Comparison of ENCODE assay signal across 22 cellular contexts in genomic region chr18:23667114-23667513, GRCh38. TPM values are rescaled to one million over a fixed set of nuclear protein-coding genes. Genes with fewer than 3 reads are reported as not detected.
A peak's percentile ranks its signal among the peaks of the same experiment; 100 is the strongest.
DNase-seq lines count a peak whose midpoint lies in the region; ATAC-seq and TF ChIP-seq lines count a peak whose summit lies in the region.
"Had no signal": no experiment of that assay in that cellular context is flagged by ENCODE, and none has a peak within 500 bp of the region (broad histone marks: within the 10 kb centered on the region; RNA-seq: fewer than 3 reads in every experiment).

No MANE protein-coding gene starts in this region.

- CTCF ChIA-PET in HCT116 (lab: Charles Lee) (interaction anchor here (3.4 kb wide), 1 partner anchor 36 kb away, joined by 16 read pairs; no protein-coding TSS in a partner anchor), Panc1 (lab: Charles Lee) (no interaction called here)

- H3K27me3 Mint-ChIP-seq in endodermal cell (ENCODE audit: insufficient read depth), result peaks cover 19% of the 10 kb centered on the region

- RAD21 ChIA-PET in HCT116 (lab: Charles Lee; ENCODE audit: low non-redundant PET in 1 of 2, low total read pairs in 2 of 2, uncharacterized antibody in 2 of 2, unreplicated experiment in 2 of 2), result no interaction called here

- DNase-seq in EH (ENCODE audit: low read depth), result peak; percentile 9
- DNase-seq in HCT116 (ENCODE audit: low read depth, low spot score), result no peak
- no peak for DNase-seq in Panc1 (ENCODE audit: low read depth, low spot score)
- DNase-seq in endodermal cell, result no peak
- no peak for DNase-seq in activated gamma-delta T cell treated with Interleukin-2 at 50 U/mL for 16 hours
- no peak for DNase-seq in DMS153 (lab: John Stamatoyannopoulos, UW)
- DNase-seq: BE2C, COR-L47, HCEC 1CT, IMR-90, Karpas-422, MG63, NCI-H1417, NCI-H187, NCI-H446 treated with DMSO at 0.1 percent for 48 hours, NCI-H526 treated with DMSO at 0.1 percent for 48 hours, PC-9 had no signal

- H3K4me1 Mint-ChIP-seq in endodermal cell, result peaks cover 8% of the 10 kb centered on the region

- POLR2A ChIA-PET in HCT116 (lab: Charles Lee) (no interaction called here), Panc1 (lab: Charles Lee) (interaction anchor here (0.8 kb wide), 1 partner anchor 36 kb away, joined by 3 read pairs; no protein-coding TSS in a partner anchor)

- no peak for ATAC-seq in HCT116
- ATAC-seq in Panc1, result no peak
- ATAC-seq in GM21367 (IDR thresholded peaks at IDR 0.05; ENCODE audit: unreplicated experiment), result no peak
- no peak for ATAC-seq in GM21515 (IDR thresholded peaks at IDR 0.05; ENCODE audit: unreplicated experiment)
- ATAC-seq: GM23338, SK-N-SH treated with all-trans-retinoic acid at 6 μM for 48 hours had no signal

- BruUV-seq in HCT116 (replicated peaks; lab: Mats Ljungman, UMichigan) (no TSS peak), Panc1 (replicated peaks; lab: Mats Ljungman, UMichigan) (no TSS peak)

- intact Hi-C loops in HCT116 (cut with micrococcal nuclease), result no loop called here
- intact Hi-C loops in Panc1 (cut with micrococcal nuclease; ENCODE audit: unreplicated experiment), result loop anchor here (1.0 kb wide), 1 partner anchor 45 kb away; no protein-coding TSS in a partner anchor

- no peak overlapping the region for H3K9ac ChIP-seq in HCT116 (ENCODE audit: low read length)
- no peak overlapping the region for H3K9ac ChIP-seq in endodermal cell (ENCODE audit: extremely low read depth, low read length, poor library complexity, severe bottlenecking)

- H3K9me3 ChIP-seq in HCT116 (ENCODE audit: control insufficient read depth in 1 of 2, insufficient read depth in 1 of 2, low read depth in 1 of 2, low read length in 2 of 2), result no peaks in the 10 kb centered on the region
- H3K9me3 ChIP-seq in Panc1 (ENCODE audit: control insufficient read depth, insufficient read depth, low read depth, low read length), result no peaks in the 10 kb centered on the region
- no peaks in the 10 kb centered on the region for H3K9me3 ChIP-seq in endodermal cell (ENCODE audit: control insufficient read depth, low read length)
- H3K9me3 ChIP-seq: BE2C, MG63 had no signal

- TF ChIP-seq POLR2A in HCT116 (IDR thresholded peaks at IDR 0.05; ENCODE audit: borderline replicate concordance, extremely low read depth, insufficient read depth, insufficient read length), result no peak

- no peaks in the 10 kb centered on the region for H3K36me3 Mint-ChIP-seq in endodermal cell (ENCODE audit: low read depth)

- no peak overlapping the region for H3K27ac ChIP-seq in HCT116 (ENCODE audit: low read depth, low read length)
- H3K27ac ChIP-seq in Panc1 (ENCODE audit: low read length), result no peak overlapping the region
- H3K27ac ChIP-seq in endodermal cell (ENCODE audit: low read depth, low read length), result no peak overlapping the region
- H3K27ac ChIP-seq: PC-9, RWPE1 had no signal

- H3K4me3 ChIP-seq in HCT116 (replicated peaks in 1 of 2; ENCODE audit: low read depth in 1 of 2, low read length in 2 of 2) (no peak overlapping the region), Panc1 (ENCODE audit: low read depth in 2 of 2, low read length in 2 of 2) (no peak overlapping the region), endodermal cell (ENCODE audit: low read length) (no peak overlapping the region)
- H3K4me3 ChIP-seq: GM23338, MG63, PC-9 had no signal

- H3K27ac Mint-ChIP-seq in endodermal cell, result no peak overlapping the region
- H3K27ac Mint-ChIP-seq: GM23338 had no signal

- TF ChIP-seq CTCF in HCT116 (IDR thresholded peaks at IDR 0.05 in 2 of 3, conservative IDR thresholded peaks at IDR 0.05 in 1 of 3; ENCODE audit: borderline replicate concordance in 1 of 3, insufficient read depth in 1 of 3, low read depth in 2 of 3, low read length in 2 of 3) (peak in 2 of 3 experiments; percentile 23 to 30; a peak in 1 of 6 replicates), Panc1 (IDR thresholded peaks at IDR 0.05) (peak; percentile 40; the same call in 1 of the 2 replicates), endodermal cell (conservative IDR thresholded peaks at IDR 0.05) (peak; percentile 29)

- 67 to 100% methylated on average over 1 of the region's 1 CpG for WGBS in endodermal cell (ENCODE audit: insufficient coverage in 1 of 2, insufficient read length in 1 of 2), 2 experiments

- H4K20me1 ChIP-seq in HCT116 (ENCODE audit: insufficient read depth), result no peaks in the 10 kb centered on the region

- no peaks in the 10 kb centered on the region for H3K9me2 ChIP-seq in HCT116 (ENCODE audit: insufficient read depth)

- in situ Hi-C loops in Panc1 (cut with HindIII; ENCODE audit: low pct_unique_long_range_greater_than_20kb, low sequenced_read_pairs), result no loop called here

- H3K36me3 ChIP-seq in HCT116 (ENCODE audit: control insufficient read depth in 1 of 2, insufficient read depth in 2 of 2, low read length in 2 of 2) (no peaks in the 10 kb centered on the region), Panc1 (ENCODE audit: control insufficient read depth, insufficient read depth, low read length) (no peaks in the 10 kb centered on the region), endodermal cell (ENCODE audit: control insufficient read depth, insufficient read depth, low read length) (no peaks in the 10 kb centered on the region)
- H3K36me3 ChIP-seq: BE2C, MG63 had no signal

- TF ChIP-seq RAD21 in HCT116 (IDR thresholded peaks at IDR 0.05; ENCODE audit: low read depth), result peak; percentile 63

- no peak overlapping the region for H3K4me3 Mint-ChIP-seq in endodermal cell
- H3K4me3 Mint-ChIP-seq: GM23338 had no signal

- H3K27me3 ChIP-seq in HCT116 (ENCODE audit: insufficient read depth, low read length) (no peaks in the 10 kb centered on the region), Panc1 (ENCODE audit: control insufficient read depth, insufficient read depth, low read length) (peaks cover 12% of the 10 kb centered on the region), endodermal cell (ENCODE audit: control insufficient read depth, insufficient read depth, low read length, poor library complexity, severe bottlenecking) (peaks cover 10% of the 10 kb centered on the region)
- H3K27me3 ChIP-seq: MG63 had no signal

- no peak overlapping the region for H2AFZ ChIP-seq in HCT116 (ENCODE audit: low read depth, low read length, poor library complexity, severe bottlenecking)
- H2AFZ ChIP-seq: GM23338, PC-9 had no signal

- H3K4me1 ChIP-seq in HCT116 (ENCODE audit: control insufficient read depth in 1 of 2, insufficient read depth in 2 of 2, low read length in 2 of 2) (peaks cover 0 to 9% of the 10 kb centered on the region in 2 experiments; a peak in 2 of 4 replicates), Panc1 (ENCODE audit: control insufficient read depth, insufficient read depth, low read length) (peaks cover 5% of the 10 kb centered on the region), endodermal cell (ENCODE audit: control insufficient read depth, insufficient read depth, low read length) (peaks cover 6% of the 10 kb centered on the region)
- H3K4me1 ChIP-seq: BE2C had no signal

- no peaks in the 10 kb centered on the region for H3K79me2 ChIP-seq in HCT116 (ENCODE audit: insufficient read depth, low read length)

- H3K9me3 Mint-ChIP-seq in endodermal cell, result no peaks in the 10 kb centered on the region
- H3K9me3 Mint-ChIP-seq: GM23338 had no signal

- no peak overlapping the region for H3K4me2 ChIP-seq in HCT116 (ENCODE audit: low read length)
- H3K4me2 ChIP-seq: GM23338, PC-9 had no signal

TF ChIP-seq in HCT116, 20 proteins besides CTCF, POLR2A, EP300 and RAD21:
- no peak for TF ChIP-seq EGR1 (IDR thresholded peaks at IDR 0.05; ENCODE audit: low read depth)
- TF ChIP-seq EZH2 (IDR thresholded peaks at IDR 0.05), result no peak
- TF ChIP-seq TCF7L2 (IDR thresholded peaks at IDR 0.05; ENCODE audit: borderline replicate concordance, extremely low read depth, insufficient read depth, insufficient read length), result no peak
- no peak for TF ChIP-seq SP1 (IDR thresholded peaks at IDR 0.05; ENCODE audit: low read depth)
- no peak for TF ChIP-seq ZFX (IDR thresholded peaks at IDR 0.05)
- TF ChIP-seq YY1 (IDR thresholded peaks at IDR 0.05; ENCODE audit: extremely low read depth, insufficient replicate concordance, low read depth, low read length), result no peak
- TF ChIP-seq FOSL1 (IDR thresholded peaks at IDR 0.05; ENCODE audit: low read depth), result no peak

RNA-seq across cellular contexts. Expression of gene ANKRD29, which starts 4.4 kb away (rescaled TPM):
- total RNA-seq in HCT116 (2021; ENCODE audit: unreplicated experiment), result 8.8 TPM
- polyA plus RNA-seq in HCT116 (2012), result 5.8 and 6.8 TPM in 2 replicates
- 0.67 TPM for total RNA-seq in Panc1 (2021; ENCODE audit: unreplicated experiment)
- polyA plus RNA-seq in Panc1 (2012; ENCODE audit: insufficient read length), result 0.96 TPM
- under 1 TPM; 0.44 to 0.73 TPM for total RNA-seq in endodermal cell
- polyA plus RNA-seq in endodermal cell (2013, experiment 1 of 2), result 1.2 TPM
- polyA plus RNA-seq in endodermal cell (2013, experiment 2 of 2), result 2.2 TPM

RNA-seq across cellular contexts. Expression of gene LAMA3, which starts 22.1 kb away (rescaled TPM):
- total RNA-seq in HCT116 (2021; ENCODE audit: unreplicated experiment), result 5.6 TPM
- 6.4 and 7.0 TPM in 2 replicates for polyA plus RNA-seq in HCT116 (2012)
- 8.1 TPM for total RNA-seq in Panc1 (2021; ENCODE audit: unreplicated experiment)
- polyA plus RNA-seq in Panc1 (2012; ENCODE audit: insufficient read length), result 1.2 TPM
- 1 to 10 TPM in 1 of 2 donors, under 1 TPM in 1; 0.58 to 1.3 TPM for total RNA-seq in endodermal cell
- polyA plus RNA-seq in endodermal cell (2013, experiment 1 of 2), result 0.28 TPM
- 0.33 TPM for polyA plus RNA-seq in endodermal cell (2013, experiment 2 of 2)
